ENCODE assay signal across 25 cellular contexts in genomic region chr2:112061299-112061698, GRCh38.
"Had no signal": no experiment of that assay in that cellular context is flagged by ENCODE, and none has a peak within 500 bp of the region (broad histone marks: within the 10 kb centered on the region; RNA-seq: fewer than 3 reads in every experiment).

No MANE protein-coding gene starts in this region.

- ATAC-seq: left cardiac atrium; naive thymus-derived CD8-positive, alpha-beta T cell had no signal

- H3K4me3 ChIP-seq: hepatocyte, pancreas, prostate gland, uterus had no signal

- H3K36me3 ChIP-seq: prostate gland, uterus had no signal

- H3K9me3 Mint-ChIP-seq: activated naive CD8-positive, alpha-beta T cell treated with anti-CD3 and anti-CD28 coated beads, Interleukin-2, amount 10 ng/mL, durations not matched to agents 7 days and 5 days; dendritic cell treated with granulocyte-macrophage colony-stimulating factor and Interleukin-4, amounts not matched to agents 40 ng/mL and 50 ng/mL, for 4 days; naive thymus-derived CD8-positive, alpha-beta T cell; neural crest cell; T-helper 1 cell treated with Interleukin-12 subunit alpha and Interleukin-12 subunit beta and Interleukin-4 antibody, amounts not matched to agents 30 μg/mL and 1 μg/mL, for 36 hours; type B pancreatic cell had no signal

- H3K4me3 Mint-ChIP-seq: activated naive CD8-positive, alpha-beta T cell treated with anti-CD3 and anti-CD28 coated beads, Interleukin-2, amount 10 ng/mL, durations not matched to agents 7 days and 5 days; dendritic cell treated with granulocyte-macrophage colony-stimulating factor and Interleukin-4, amounts not matched to agents 40 ng/mL and 50 ng/mL, for 4 days; naive thymus-derived CD8-positive, alpha-beta T cell; neural crest cell; T-helper 1 cell treated with Interleukin-12 subunit alpha and Interleukin-12 subunit beta and Interleukin-4 antibody, amounts not matched to agents 30 μg/mL and 1 μg/mL, for 36 hours; type B pancreatic cell had no signal

- H3K27me3 Mint-ChIP-seq: activated naive CD8-positive, alpha-beta T cell treated with anti-CD3 and anti-CD28 coated beads, Interleukin-2, amount 10 ng/mL, durations not matched to agents 7 days and 5 days; dendritic cell treated with granulocyte-macrophage colony-stimulating factor and Interleukin-4, amounts not matched to agents 40 ng/mL and 50 ng/mL, for 4 days; naive thymus-derived CD8-positive, alpha-beta T cell; type B pancreatic cell had no signal

- H3K27ac Mint-ChIP-seq: activated naive CD8-positive, alpha-beta T cell treated with anti-CD3 and anti-CD28 coated beads, Interleukin-2, amount 10 ng/mL, durations not matched to agents 7 days and 5 days; activated T-helper 2 cell treated with anti-CD3 and anti-CD28 coated beads, Interferon-gamma antibody, Interleukin-2, Interleukin-4, amounts not matched to agents 10 μg/mL and 5 μg/mL and 100 μg/mL, durations not matched to agents 14 hours and 24 hours and 36 hours; dendritic cell treated with granulocyte-macrophage colony-stimulating factor and Interleukin-4, amounts not matched to agents 40 ng/mL and 50 ng/mL, for 4 days; T-helper 1 cell treated with Interleukin-12 subunit alpha and Interleukin-12 subunit beta and Interleukin-4 antibody, amounts not matched to agents 30 μg/mL and 1 μg/mL, for 36 hours; type B pancreatic cell had no signal

- H3K27ac ChIP-seq: epithelial cell of prostate, hepatocyte, prostate gland, uterus, WERI-Rb-1 had no signal

- DNase-seq: activated CD8-positive, alpha-beta memory T cell treated with anti-CD3 and anti-CD28 coated beads for 24 hours; activated naive CD8-positive, alpha-beta T cell treated with anti-CD3 and anti-CD28 coated beads, Interleukin-2, amount 10 ng/mL, durations not matched to agents 7 days and 5 days; activated T-cell treated with anti-CD3 and anti-CD28 coated beads, Interleukin-2, amount 50 U/mL, for 1 hour; amniotic stem cell; caudate nucleus; effector CD4-positive, alpha-beta T cell; left cardiac atrium; naive thymus-derived CD8-positive, alpha-beta T cell; nucleus accumbens; pancreas; SK-N-SH; stimulated activated CD4-positive, alpha-beta T cell treated with anti-CD3 and anti-CD28 coated beads, Interleukin-2, amount 100 ng/mL, for 48 hours; stimulated activated naive CD4-positive, alpha-beta T cell treated with Interleukin-2 at 50 U/mL for 16 hours; SW 1271; T-helper 9 cell; uterus; WERI-Rb-1 had no signal

- H3K27me3 ChIP-seq: hepatocyte, pancreas, uterus had no signal

- H3K9me3 ChIP-seq: pancreas, prostate gland, SK-N-SH, uterus had no signal
